In genomic region chr18:79922971-79923411, GRCh38 we compare ENCODE assay signal across 24 cellular contexts. TPM values are rescaled to one million over a fixed set of nuclear protein-coding genes. Genes with fewer than 3 reads are reported as not detected.
DNase-seq lines count a peak whose midpoint lies in the region; ATAC-seq and TF ChIP-seq lines count a peak whose summit lies in the region.
"Had no signal": no experiment of that assay in that cellular context is flagged by ENCODE, and none has a peak within 500 bp of the region (broad histone marks: within the 10 kb centered on the region; RNA-seq: fewer than 3 reads in every experiment).

No MANE protein-coding gene starts in this region.

- peak; percentile 13 for DNase-seq in activated naive CD8-positive, alpha-beta T cell treated with anti-CD3 and anti-CD28 coated beads, Interleukin-2, amount 10 ng/mL, durations not matched to agents 7 days and 5 days
- no peak for DNase-seq in activated naive CD8-positive, alpha-beta T cell treated with anti-CD3 and anti-CD28 coated beads, Interleukin-2, amount 50 U/mL, for 24 hours
- DNase-seq in adrenal gland (peak in 5 of 7 donors; percentile 6 to 41 (median 16)), mucosa of descending colon (peak in 2 of 3 donors; percentile 13 to 33), testis (peak; percentile 7), Calu3 (no peak), SW480 (ENCODE audit: low spot score) (no peak), SK-N-DZ (ENCODE audit: low spot score) (no peak)
- DNase-seq: activated CD4-positive, alpha-beta T cell treated with anti-CD3 and anti-CD28 coated beads, Interleukin-2, amount 50 U/mL, for 48 hours; amygdala; Caco-2; MG63; NCI-H1436; NCI-H510A treated with DMSO at 0.1 percent for 48 hours; occipital lobe; PC-9; SJCRH30; stimulated activated naive CD4-positive, alpha-beta T cell; trophoblast cell had no signal

- no peak for ATAC-seq in activated naive CD8-positive, alpha-beta T cell treated with anti-CD3 and anti-CD28 coated beads, Interleukin-2, amount 10 ng/mL, durations not matched to agents 7 days and 5 days (ENCODE audit: low read depth)
- ATAC-seq in activated naive CD8-positive, alpha-beta T cell treated with anti-CD3 and anti-CD28 coated beads, Interleukin-2, amount 50 U/mL, for 24 hours: no peak
- no peak for ATAC-seq in mucosa of descending colon
- ATAC-seq: HCT116, K562 had no signal

- no peak for TF ChIP-seq POLR2A in adrenal gland (IDR thresholded peaks at IDR 0.05)
- TF ChIP-seq POLR2A in testis (IDR thresholded peaks at IDR 0.05): no peak

- 87 to 93% (median 89%) methylated on average over 16 to 17 of the region's 17 CpGs for WGBS in adrenal gland, 4 donors
- WGBS in testis, 2 donors: 78 to 91% methylated on average over 15 to 17 of the region's 17 CpGs

- no peaks in the 10 kb centered on the region for H3K4me1 ChIP-seq in adrenal gland (replicated peaks in 1 of 2)
- H3K4me1 ChIP-seq in mucosa of descending colon (ENCODE audit: low read depth): no peaks in the 10 kb centered on the region
- H3K4me1 ChIP-seq in testis: no peaks in the 10 kb centered on the region
- H3K4me1 ChIP-seq: Caco-2 had no signal

- peaks cover 16% of the 10 kb centered on the region for H3K36me3 Mint-ChIP-seq in activated naive CD8-positive, alpha-beta T cell treated with anti-CD3 and anti-CD28 coated beads, Interleukin-2, amount 10 ng/mL, durations not matched to agents 7 days and 5 days
- peaks cover 17% of the 10 kb centered on the region for H3K36me3 Mint-ChIP-seq in activated naive CD8-positive, alpha-beta T cell treated with anti-CD3 and anti-CD28 coated beads, Interleukin-2, amount 50 U/mL, for 24 hours (ENCODE audit: low read depth)
- H3K36me3 Mint-ChIP-seq in Calu3 (ENCODE audit: insufficient read depth, unreplicated experiment): peaks cover 19% of the 10 kb centered on the region

- H3K4me3 ChIP-seq in adrenal gland (no peak overlapping the region), mucosa of descending colon (no peak overlapping the region), testis (no peak overlapping the region)
- H3K4me3 ChIP-seq: cardiac muscle cell, K562, lung, MG63, PC-9, SJCRH30 had no signal

- H3K4me3 Mint-ChIP-seq in activated naive CD8-positive, alpha-beta T cell treated with anti-CD3 and anti-CD28 coated beads, Interleukin-2, amount 10 ng/mL, durations not matched to agents 7 days and 5 days: no peak overlapping the region
- no peak overlapping the region for H3K4me3 Mint-ChIP-seq in activated naive CD8-positive, alpha-beta T cell treated with anti-CD3 and anti-CD28 coated beads, Interleukin-2, amount 50 U/mL, for 24 hours
- no peak overlapping the region for H3K4me3 Mint-ChIP-seq in Calu3 (ENCODE audit: low read depth, unreplicated experiment)

- TF ChIP-seq CTCF in adrenal gland (IDR thresholded peaks at IDR 0.05) (no peak), mucosa of descending colon (IDR thresholded peaks at IDR 0.05) (no peak), testis (IDR thresholded peaks at IDR 0.05) (no peak), Calu3 (IDR thresholded peaks at IDR 0.05; ENCODE audit: unreplicated experiment) (no peak)

- no TSS peak for BruUV-seq in Calu3 (replicated peaks; lab: Mats Ljungman, UMichigan)

- no peaks in the 10 kb centered on the region for H3K27me3 Mint-ChIP-seq in activated naive CD8-positive, alpha-beta T cell treated with anti-CD3 and anti-CD28 coated beads, Interleukin-2, amount 10 ng/mL, durations not matched to agents 7 days and 5 days
- H3K27me3 Mint-ChIP-seq in activated naive CD8-positive, alpha-beta T cell treated with anti-CD3 and anti-CD28 coated beads, Interleukin-2, amount 50 U/mL, for 24 hours: no peaks in the 10 kb centered on the region
- H3K27me3 Mint-ChIP-seq in Calu3 (ENCODE audit: unreplicated experiment): no peaks in the 10 kb centered on the region

- H3K4me1 Mint-ChIP-seq in activated naive CD8-positive, alpha-beta T cell treated with anti-CD3 and anti-CD28 coated beads, Interleukin-2, amount 10 ng/mL, durations not matched to agents 7 days and 5 days: no peaks in the 10 kb centered on the region
- no peaks in the 10 kb centered on the region for H3K4me1 Mint-ChIP-seq in activated naive CD8-positive, alpha-beta T cell treated with anti-CD3 and anti-CD28 coated beads, Interleukin-2, amount 50 U/mL, for 24 hours
- H3K4me1 Mint-ChIP-seq in Calu3 (ENCODE audit: low read depth, unreplicated experiment): no peaks in the 10 kb centered on the region

- H3K9me3 Mint-ChIP-seq in activated naive CD8-positive, alpha-beta T cell treated with anti-CD3 and anti-CD28 coated beads, Interleukin-2, amount 10 ng/mL, durations not matched to agents 7 days and 5 days: no peaks in the 10 kb centered on the region
- no peaks in the 10 kb centered on the region for H3K9me3 Mint-ChIP-seq in activated naive CD8-positive, alpha-beta T cell treated with anti-CD3 and anti-CD28 coated beads, Interleukin-2, amount 50 U/mL, for 24 hours
- H3K9me3 Mint-ChIP-seq in Calu3 (ENCODE audit: low read depth, unreplicated experiment): peaks cover 4% of the 10 kb centered on the region

- POLR2A ChIA-PET in activated naive CD8-positive, alpha-beta T cell treated with anti-CD3 and anti-CD28 coated beads, Interleukin-2, amount 10 ng/mL, durations not matched to agents 7 days and 5 days (lab: Charles Lee): no interaction called here

- intact Hi-C loops in adrenal gland (cut with DNase I) (no loop called here), mucosa of descending colon (cut with DNase I, micrococcal nuclease) (no loop called here), testis (cut with DNase I; ENCODE audit: low total_unique reads) (no loop called here), Calu3 (cut with micrococcal nuclease; ENCODE audit: unreplicated experiment) (no loop called here)

- no peak overlapping the region for H3K27ac Mint-ChIP-seq in activated naive CD8-positive, alpha-beta T cell treated with anti-CD3 and anti-CD28 coated beads, Interleukin-2, amount 10 ng/mL, durations not matched to agents 7 days and 5 days
- H3K27ac Mint-ChIP-seq in activated naive CD8-positive, alpha-beta T cell treated with anti-CD3 and anti-CD28 coated beads, Interleukin-2, amount 50 U/mL, for 24 hours: no peak overlapping the region
- no peak overlapping the region for H3K27ac Mint-ChIP-seq in Calu3 (ENCODE audit: unreplicated experiment)

- H3K27me3 ChIP-seq in adrenal gland (no peaks in the 10 kb centered on the region), testis (no peaks in the 10 kb centered on the region)
- H3K27me3 ChIP-seq: cardiac muscle cell, MG63, SJCRH30 had no signal

- H3K27ac ChIP-seq in adrenal gland (no peak overlapping the region), testis (no peak overlapping the region)
- H3K27ac ChIP-seq: cardiac muscle cell, PC-9, SJCRH30 had no signal

- peaks cover 0 to 9% of the 10 kb centered on the region in 2 donors for H3K36me3 ChIP-seq in adrenal gland (replicated peaks in 1 of 2)
- peaks cover 7% of the 10 kb centered on the region for H3K36me3 ChIP-seq in mucosa of descending colon (ENCODE audit: low read depth)
- no peaks in the 10 kb centered on the region for H3K36me3 ChIP-seq in testis (ENCODE audit: low read depth, missing control alignments)
- H3K36me3 ChIP-seq: cardiac muscle cell, SJCRH30 had no signal

- CTCF ChIA-PET in Calu3 (lab: Charles Lee): no interaction called here

- H3K9me3 ChIP-seq in adrenal gland (replicated peaks in 1 of 3): no peaks in the 10 kb centered on the region
- H3K9me3 ChIP-seq in mucosa of descending colon: no peaks in the 10 kb centered on the region
- H3K9me3 ChIP-seq in testis: no peaks in the 10 kb centered on the region
- H3K9me3 ChIP-seq: Caco-2, MG63, SJCRH30 had no signal

RNA-seq across cellular contexts. Expression of gene SLC66A2, which starts 28.5 kb away (rescaled TPM):
- 10 to 100 TPM; 29.0 to 29.2 TPM for total RNA-seq in activated naive CD8-positive, alpha-beta T cell treated with anti-CD3 and anti-CD28 coated beads, Interleukin-2, amount 10 ng/mL, durations not matched to agents 7 days and 5 days
- 10 to 100 TPM; 20.7 to 47.8 (median 32.9) TPM for total RNA-seq in adrenal gland
- polyA plus RNA-seq in adrenal gland: 10 to 100 TPM in 2 of 3 donors, 1 to 10 TPM in 1; 5.1 to 40.0 (median 37.1) TPM
- total RNA-seq in mucosa of descending colon: 10 to 100 TPM; 54.5 to 90.1 (median 68.6) TPM
- total RNA-seq in testis: 100 to 1,000 TPM in 1 of 2 donors, 10 to 100 TPM in 1; 87.0 to 143 TPM
- 72.5 TPM for polyA plus RNA-seq in testis (ENCODE audit: insufficient read depth, low read depth, low replicate concordance)
- total RNA-seq in Calu3 (2022): 19.5 and 23.4 TPM in 2 replicates
- 41.4 and 56.9 TPM in 2 replicates for polyA plus RNA-seq in SK-N-DZ (2014; cell fraction: cytosol; rRNA removed)
- polyA plus RNA-seq in SK-N-DZ (2014; cell fraction: nucleus; rRNA removed): 48.1 and 51.9 TPM in 2 replicates

RNA-seq across cellular contexts. Expression of gene HSBP1L1, which starts 41.5 kb away (rescaled TPM):
- 10 to 100 TPM; 14.0 to 18.0 TPM for total RNA-seq in activated naive CD8-positive, alpha-beta T cell treated with anti-CD3 and anti-CD28 coated beads, Interleukin-2, amount 10 ng/mL, durations not matched to agents 7 days and 5 days
- total RNA-seq in adrenal gland (100 to 1,000 TPM in 1 of 8 donors, 10 to 100 TPM in 7; 27.9 to 119 (median 34.4) TPM), mucosa of descending colon (10 to 100 TPM; 33.8 to 73.7 (median 68.4) TPM), testis (1 to 10 TPM; 5.0 to 6.6 TPM), Calu3 (2022) (17.9 and 18.8 TPM in 2 replicates)
- polyA plus RNA-seq in adrenal gland (100 to 1,000 TPM in 1 of 3 donors, 10 to 100 TPM in 2; 17.3 to 182 (median 77.6) TPM), testis (ENCODE audit: insufficient read depth, low read depth, low replicate concordance) (6.0 TPM)
- 8.0 and 9.1 TPM in 2 replicates for polyA plus RNA-seq in SK-N-DZ (2014; cell fraction: cytosol; rRNA removed)
- polyA plus RNA-seq in SK-N-DZ (2014; cell fraction: nucleus; rRNA removed): 8.1 and 10.7 TPM in 2 replicates
- total RNA-seq: K562, myocyte, SJCRH30 had no signal

Comparison
In these comparisons a context has a peak if more than half of its experiments do, and no peak if none do; other contexts are left out.
1. DNase-seq: peak in activated naive CD8-positive, alpha-beta T cell treated with anti-CD3 and anti-CD28 coated beads, Interleukin-2, amount 10 ng/mL, durations not matched to agents 7 days and 5 days (single experiment), adrenal gland (5 of 7), mucosa of descending colon (2 of 3) and testis (single experiment); none in activated naive CD8-positive, alpha-beta T cell treated with anti-CD3 and anti-CD28 coated beads, Interleukin-2, amount 50 U/mL, for 24 hours (single experiment), Calu3 (single experiment), SW480 (single experiment) and SK-N-DZ (single experiment).